ENCODE assay signal across 1 cellular context in the genomic region with DNA sequence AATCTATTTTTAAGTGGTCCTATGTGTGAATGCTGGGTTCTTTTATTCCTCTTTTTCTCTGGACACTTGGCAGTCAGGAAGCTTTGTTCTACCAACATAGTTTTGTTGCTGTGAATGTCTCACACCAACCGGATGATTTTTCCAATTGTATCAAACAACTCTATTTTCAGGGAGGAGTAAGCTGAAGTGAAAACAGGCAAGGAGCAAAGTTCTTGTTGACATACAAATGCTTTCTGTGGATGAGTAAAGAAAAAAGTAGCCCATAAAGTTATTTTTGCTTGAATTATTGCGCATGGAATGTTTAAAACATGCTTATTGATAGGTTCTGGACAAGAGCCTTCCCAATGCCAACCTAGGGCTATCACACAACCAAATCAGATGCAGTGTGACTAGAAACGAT.
TF ChIP-seq lines count a peak whose summit lies in the region.

No MANE protein-coding gene starts in this region.

TF ChIP-seq in HepG2, 621 proteins besides CTCF, POLR2A, EP300 and RAD21 (continued from another document):
- TF ChIP-seq, protein P1, sequence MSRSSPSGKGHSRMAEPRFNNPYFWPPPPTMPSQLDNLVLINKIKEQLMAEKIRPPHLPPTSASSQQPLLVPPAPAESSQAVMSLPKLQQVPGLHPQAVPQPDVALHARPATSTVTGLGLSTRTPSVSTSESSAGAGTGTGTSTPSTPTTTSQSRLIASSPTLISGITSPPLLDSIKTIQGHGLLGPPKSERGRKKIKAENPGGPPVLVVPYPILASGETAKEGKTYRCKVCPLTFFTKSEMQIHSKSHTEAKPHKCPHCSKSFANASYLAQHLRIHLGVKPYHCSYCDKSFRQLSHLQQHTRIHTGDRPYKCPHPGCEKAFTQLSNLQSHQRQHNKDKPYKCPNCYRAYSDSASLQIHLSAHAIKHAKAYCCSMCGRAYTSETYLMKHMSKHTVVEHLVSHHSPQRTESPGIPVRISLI (CRISPR knock-in tag; IDR thresholded peaks at IDR 0.05; ENCODE audit: borderline replicate concordance), result peak; percentile 21; the same call in 1 of the 2 replicates
- TF ChIP-seq, protein P2, sequence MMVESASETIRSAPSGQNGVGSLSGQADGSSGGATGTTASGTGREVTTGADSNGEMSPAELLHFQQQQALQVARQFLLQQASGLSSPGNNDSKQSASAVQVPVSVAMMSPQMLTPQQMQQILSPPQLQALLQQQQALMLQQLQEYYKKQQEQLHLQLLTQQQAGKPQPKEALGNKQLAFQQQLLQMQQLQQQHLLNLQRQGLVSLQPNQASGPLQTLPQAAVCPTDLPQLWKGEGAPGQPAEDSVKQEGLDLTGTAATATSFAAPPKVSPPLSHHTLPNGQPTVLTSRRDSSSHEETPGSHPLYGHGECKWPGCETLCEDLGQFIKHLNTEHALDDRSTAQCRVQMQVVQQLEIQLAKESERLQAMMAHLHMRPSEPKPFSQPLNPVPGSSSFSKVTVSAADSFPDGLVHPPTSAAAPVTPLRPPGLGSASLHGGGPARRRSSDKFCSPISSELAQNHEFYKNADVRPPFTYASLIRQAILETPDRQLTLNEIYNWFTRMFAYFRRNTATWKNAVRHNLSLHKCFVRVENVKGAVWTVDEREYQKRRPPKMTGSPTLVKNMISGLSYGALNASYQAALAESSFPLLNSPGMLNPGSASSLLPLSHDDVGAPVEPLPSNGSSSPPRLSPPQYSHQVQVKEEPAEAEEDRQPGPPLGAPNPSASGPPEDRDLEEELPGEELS (CRISPR knock-in tag; IDR thresholded peaks at IDR 0.05), result peak; percentile 60; the same call in 1 of the 2 replicates
- peak; percentile 93 for TF ChIP-seq SP5 (CRISPR knock-in tag; IDR thresholded peaks at IDR 0.05; ENCODE audit: borderline replicate concordance, low read depth)
- TF ChIP-seq ZFP1 (CRISPR knock-in tag; IDR thresholded peaks at IDR 0.05), result no peak
- TF ChIP-seq KLF16 (CRISPR knock-in tag; IDR thresholded peaks at IDR 0.05), result no peak
- TF ChIP-seq RARG (CRISPR knock-in tag; IDR thresholded peaks at IDR 0.05; ENCODE audit: low read depth), result no peak
- TF ChIP-seq ETV5 (CRISPR knock-in tag; IDR thresholded peaks at IDR 0.05; ENCODE audit: borderline replicate concordance), result peak; percentile 57; the same call in 1 of the 2 replicates
- TF ChIP-seq MXD4 (CRISPR knock-in tag; IDR thresholded peaks at IDR 0.05), result peak; percentile 18; the same call in 1 of the 2 replicates
- TF ChIP-seq FOXA3 (CRISPR knock-in tag; IDR thresholded peaks at IDR 0.05), result peak; percentile 93
- TF ChIP-seq HNF4A (CRISPR knock-in tag; IDR thresholded peaks at IDR 0.05), result peak; percentile 84
- TF ChIP-seq, protein P3, sequence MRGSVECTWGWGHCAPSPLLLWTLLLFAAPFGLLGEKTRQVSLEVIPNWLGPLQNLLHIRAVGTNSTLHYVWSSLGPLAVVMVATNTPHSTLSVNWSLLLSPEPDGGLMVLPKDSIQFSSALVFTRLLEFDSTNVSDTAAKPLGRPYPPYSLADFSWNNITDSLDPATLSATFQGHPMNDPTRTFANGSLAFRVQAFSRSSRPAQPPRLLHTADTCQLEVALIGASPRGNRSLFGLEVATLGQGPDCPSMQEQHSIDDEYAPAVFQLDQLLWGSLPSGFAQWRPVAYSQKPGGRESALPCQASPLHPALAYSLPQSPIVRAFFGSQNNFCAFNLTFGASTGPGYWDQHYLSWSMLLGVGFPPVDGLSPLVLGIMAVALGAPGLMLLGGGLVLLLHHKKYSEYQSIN (CRISPR knock-in tag; IDR thresholded peaks at IDR 0.05; ENCODE audit: borderline replicate concordance), result no peak
- TF ChIP-seq ZNF678 (CRISPR knock-in tag; IDR thresholded peaks at IDR 0.05), result no peak
- TF ChIP-seq KAT8 (CRISPR knock-in tag; IDR thresholded peaks at IDR 0.05), result peak; percentile 33; the same call in 1 of the 2 replicates
- TF ChIP-seq MIXL1 (CRISPR knock-in tag; IDR thresholded peaks at IDR 0.05), result peak; percentile 56; the same call in 1 of the 2 replicates
- no peak for TF ChIP-seq ZBED4 (CRISPR knock-in tag; IDR thresholded peaks at IDR 0.05; ENCODE audit: borderline replicate concordance)
- TF ChIP-seq KDM3A (CRISPR knock-in tag; IDR thresholded peaks at IDR 0.05; ENCODE audit: low read depth), result no peak
- no peak for TF ChIP-seq FOXP1 (IDR thresholded peaks at IDR 0.05)
- peak; percentile 79 for TF ChIP-seq FOXP1 (CRISPR knock-in tag; IDR thresholded peaks at IDR 0.05)
- peak; percentile 37; the same call in 1 of the 2 replicates for TF ChIP-seq FOXO1 (CRISPR knock-in tag; IDR thresholded peaks at IDR 0.05)
- TF ChIP-seq DPF2 (CRISPR knock-in tag; IDR thresholded peaks at IDR 0.05; ENCODE audit: borderline replicate concordance, low read depth), result 0 out of 2 replicates have a peak, but pooled peaks have one; percentile 30
- no peak for TF ChIP-seq SOX6 (IDR thresholded peaks at IDR 0.05)
- peak; percentile 77 for TF ChIP-seq SOX6 (CRISPR knock-in tag; IDR thresholded peaks at IDR 0.05)
